ENCODE assay signal across 26 cellular contexts in the genomic region with DNA sequence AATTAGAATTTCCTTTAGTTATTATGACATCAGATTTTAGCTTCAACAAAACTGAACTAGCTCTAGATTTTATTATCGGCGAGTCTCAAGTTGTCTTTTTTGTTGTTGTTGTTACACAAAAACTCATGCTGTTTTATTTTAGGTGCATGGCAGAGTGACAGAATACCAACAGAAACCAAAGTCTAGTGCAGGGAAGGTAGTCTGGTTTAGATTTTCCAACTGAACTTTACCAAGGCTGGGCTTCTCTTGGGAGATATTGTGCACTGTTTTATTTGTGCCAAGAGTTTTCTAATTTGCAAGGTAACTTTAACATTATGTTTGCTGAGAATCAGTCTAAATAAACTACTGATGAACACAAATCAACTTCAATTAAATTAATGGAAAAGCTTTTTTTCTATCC.
"Had no signal": no experiment of that assay in that cellular context is flagged by ENCODE, and none has a peak within 500 bp of the region (broad histone marks: within the 10 kb centered on the region; RNA-seq: fewer than 3 reads in every experiment).

No MANE protein-coding gene starts in this region.

- H3K4me1 Mint-ChIP-seq: naive B cell; stimulated activated naive B cell treated with anti-CD40 and anti-IgM and Interleukin-4, amounts not matched to agents 10 μg/mL and 1 μg/mL and 100 μg/mL, for 72 hours had no signal

- H3K4me3 Mint-ChIP-seq: dendritic cell treated with granulocyte-macrophage colony-stimulating factor and Interleukin-4, amounts not matched to agents 40 ng/mL and 50 ng/mL, for 4 days; endodermal cell; mesothelial cell of epicardium; naive B cell; natural killer cell treated with Interleukin-12 subunit alpha and Interleukin-12 subunit beta and Interleukin-15 and Interleukin-18, amount 100 ng/mL, for 72 hours; neural crest cell; stimulated activated naive B cell treated with anti-CD40 and anti-IgM and Interleukin-4, amounts not matched to agents 10 μg/mL and 1 μg/mL and 100 μg/mL, for 72 hours; stimulated activated naive CD8-positive, alpha-beta T cell treated with anti-CD3 and anti-CD28 coated beads, Interleukin-15, Interleukin-2, amounts not matched to agents 100 ng/mL and 50 ng/mL, for 24 hours; type B pancreatic cell had no signal

- H3K27ac ChIP-seq: colonic mucosa, epithelial cell of prostate, neutrophil, pancreas, right lobe of liver, suprapubic skin had no signal

- H3K4me1 ChIP-seq: colonic mucosa, pancreas, right lobe of liver had no signal

- H3K27me3 Mint-ChIP-seq: type B pancreatic cell had no signal

- H3K27me3 ChIP-seq: colonic mucosa, neutrophil, pancreas, right lobe of liver, suprapubic skin had no signal

- H3K9me3 Mint-ChIP-seq: dendritic cell treated with granulocyte-macrophage colony-stimulating factor and Interleukin-4, amounts not matched to agents 40 ng/mL and 50 ng/mL, for 4 days; naive B cell; natural killer cell treated with Interleukin-12 subunit alpha and Interleukin-12 subunit beta and Interleukin-15 and Interleukin-18, amount 100 ng/mL, for 72 hours; stimulated activated naive CD8-positive, alpha-beta T cell treated with anti-CD3 and anti-CD28 coated beads, Interleukin-15, Interleukin-2, amounts not matched to agents 100 ng/mL and 50 ng/mL, for 24 hours; type B pancreatic cell had no signal

- H3K9me3 ChIP-seq: colonic mucosa, mucosa of descending colon, neutrophil, pancreas, right lobe of liver, suprapubic skin had no signal

- DNase-seq: central memory CD4-positive, alpha-beta T cell; colonic mucosa; effector CD8-positive, alpha-beta T cell; endodermal cell; head of caudate nucleus; hippocampal formation; mesenchymal stem cell; mucosa of descending colon; naive B cell; pancreas; retina; right lobe of liver; small intestine; stimulated activated CD4-positive, alpha-beta T cell treated with anti-CD3 and anti-CD28 coated beads, Interleukin-15, amount 100 ng/mL, for 24 hours; stimulated activated CD4-positive, alpha-beta T cell treated with anti-CD3 and anti-CD28 coated beads, Interleukin-2, amount 100 ng/mL, for 48 hours; stimulated activated naive B cell treated with anti-CD40 and anti-IgM and Interleukin-4, amounts not matched to agents 10 μg/mL and 1 μg/mL and 100 μg/mL, for 72 hours had no signal

- H3K27ac Mint-ChIP-seq: dendritic cell treated with granulocyte-macrophage colony-stimulating factor and Interleukin-4, amounts not matched to agents 40 ng/mL and 50 ng/mL, for 4 days; endodermal cell; mesothelial cell of epicardium; naive B cell; natural killer cell treated with Interleukin-12 subunit alpha and Interleukin-12 subunit beta and Interleukin-15 and Interleukin-18, amount 100 ng/mL, for 72 hours; stimulated activated naive B cell treated with anti-CD40 and anti-IgM and Interleukin-4, amounts not matched to agents 10 μg/mL and 1 μg/mL and 100 μg/mL, for 72 hours; stimulated activated naive CD8-positive, alpha-beta T cell treated with anti-CD3 and anti-CD28 coated beads, Interleukin-15, Interleukin-2, amounts not matched to agents 100 ng/mL and 50 ng/mL, for 24 hours; type B pancreatic cell had no signal

- H3K4me3 ChIP-seq: colonic mucosa, mucosa of descending colon, pancreas, right lobe of liver, suprapubic skin had no signal

- H3K36me3 ChIP-seq: colonic mucosa, neutrophil, pancreas, right lobe of liver, suprapubic skin had no signal

- ATAC-seq: esophagus mucosa; mucosa of descending colon; natural killer cell treated with Interleukin-12 subunit alpha and Interleukin-12 subunit beta and Interleukin-15 and Interleukin-18, amount 100 ng/mL, for 72 hours; pancreas; right lobe of liver; stimulated activated naive B cell treated with anti-CD40 and anti-IgM and Interleukin-4, amounts not matched to agents 10 μg/mL and 1 μg/mL and 100 μg/mL, for 72 hours had no signal

- H3K36me3 Mint-ChIP-seq: mesothelial cell of epicardium; naive B cell; natural killer cell treated with Interleukin-12 subunit alpha and Interleukin-12 subunit beta and Interleukin-15 and Interleukin-18, amount 100 ng/mL, for 72 hours; stimulated activated naive B cell treated with anti-CD40 and anti-IgM and Interleukin-4, amounts not matched to agents 10 μg/mL and 1 μg/mL and 100 μg/mL, for 72 hours; type B pancreatic cell had no signal
